In the genomic region with DNA sequence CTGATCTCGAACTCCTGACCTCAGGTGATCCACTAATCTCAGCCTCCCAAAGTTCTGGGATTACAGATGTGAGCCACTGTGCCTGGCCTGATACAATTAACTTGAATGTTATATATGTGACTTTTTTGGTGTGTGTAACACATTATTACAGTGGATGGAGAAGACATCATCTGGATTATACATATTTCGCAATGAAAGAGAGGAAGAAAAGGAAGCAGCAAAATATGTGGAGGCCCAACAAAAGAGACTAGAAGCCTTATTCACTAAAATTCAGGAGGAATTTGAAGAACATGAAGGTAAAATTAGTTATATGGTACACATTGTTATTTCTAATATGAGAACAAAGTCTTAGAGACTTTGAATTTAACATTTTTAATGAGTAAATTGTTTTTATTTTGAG, we compare ENCODE assay signal across 31 cellular contexts. TPM values are rescaled to one million over a fixed set of nuclear protein-coding genes. Genes with fewer than 3 reads are reported as not detected.
"Had no signal": no experiment of that assay in that cellular context is flagged by ENCODE, and none has a peak within 500 bp of the region (broad histone marks: within the 10 kb centered on the region; RNA-seq: fewer than 3 reads in every experiment).

No MANE protein-coding gene starts in this region.

- FAIRE-seq: islet of Langerhans, kidney, pancreas, small intestine had no signal

- H3K27ac ChIP-seq: left lung, lower lobe of right lung, pancreas, prostate gland, sigmoid colon, spleen, stomach, testis, thyroid gland, transverse colon, upper lobe of left lung, vagina had no signal

- ATAC-seq: left colon; left lung; lower lobe of right lung; naive thymus-derived CD8-positive, alpha-beta T cell; pancreas; right cardiac atrium; stimulated activated memory B cell treated with anti-CD40 and anti-IgM and Interleukin-4, amounts not matched to agents 10 μg/mL and 1 μg/mL and 100 μg/mL, for 72 hours had no signal

- H3K27me3 ChIP-seq: left lung, pancreas, sigmoid colon, spleen, stomach, testis, thyroid gland, transverse colon, upper lobe of left lung, vagina had no signal

- H3K4me3 ChIP-seq: left lung, lower lobe of right lung, pancreas, prostate gland, sigmoid colon, spleen, stomach, testis, thyroid gland, transverse colon, upper lobe of left lung, vagina had no signal

- DNase-seq: immature natural killer cell; kidney; left colon; left lung; lower lobe of right lung; mammary epithelial cell; mesenchymal stem cell; naive thymus-derived CD8-positive, alpha-beta T cell; nucleus accumbens; pancreas; posterior cingulate gyrus; retina; right cardiac atrium; sigmoid colon; small intestine; spleen; stimulated activated CD4-positive, alpha-beta T cell treated with anti-CD3 and anti-CD28 coated beads, Interleukin-4, amount 100 ng/mL, for 24 hours; stimulated activated naive CD4-positive, alpha-beta T cell treated with Interleukin-2 at 50 U/mL for 16 hours; stomach; testis; thyroid gland; transverse colon; upper lobe of left lung had no signal

- H3K36me3 ChIP-seq: lower lobe of right lung, pancreas, prostate gland, sigmoid colon, stomach, thyroid gland, transverse colon, upper lobe of left lung, vagina had no signal

- H3K4me1 ChIP-seq: left lung, lower lobe of right lung, pancreas, prostate gland, sigmoid colon, spleen, stomach, testis, thyroid gland, transverse colon, upper lobe of left lung, vagina had no signal

- H3K9me3 ChIP-seq: left lung, lower lobe of right lung, pancreas, prostate gland, sigmoid colon, spleen, stomach, testis, thyroid gland, transverse colon, upper lobe of left lung, vagina had no signal

RNA-seq across cellular contexts. Expression of a gene that starts 55.6 kb away (rescaled TPM):
- total RNA-seq: kidney, left colon, left lung, liver, lower lobe of right lung, mammary epithelial cell, mucosa of gallbladder, osteoblast, pancreas, prostate gland, right cardiac atrium, sigmoid colon, spleen, stomach, thyroid gland, transverse colon, upper lobe of left lung, urinary bladder, vagina had no signal
- polyA plus RNA-seq: immature natural killer cell; liver; mammary epithelial cell; naive thymus-derived CD8-positive, alpha-beta T cell; pancreas; right cardiac atrium; sigmoid colon; small intestine; stomach; urinary bladder had no signal
